1 cellular context compared by ENCODE assay signal in genomic region chr10:132412316-132413192, GRCh38.
TF ChIP-seq lines count a peak whose summit lies in the region.

No MANE protein-coding gene starts in this region.

TF ChIP-seq in SK-N-SH treated with all-trans-retinoic acid at 6 μM for 48 hours, 23 proteins besides CTCF, POLR2A, EP300 and RAD21 (continued from another document):
- no peak for TF ChIP-seq TSHZ2 (CRISPR knock-in tag; IDR thresholded peaks at IDR 0.05)
